ENCODE assay signal across 8 cellular contexts in the genomic region with DNA sequence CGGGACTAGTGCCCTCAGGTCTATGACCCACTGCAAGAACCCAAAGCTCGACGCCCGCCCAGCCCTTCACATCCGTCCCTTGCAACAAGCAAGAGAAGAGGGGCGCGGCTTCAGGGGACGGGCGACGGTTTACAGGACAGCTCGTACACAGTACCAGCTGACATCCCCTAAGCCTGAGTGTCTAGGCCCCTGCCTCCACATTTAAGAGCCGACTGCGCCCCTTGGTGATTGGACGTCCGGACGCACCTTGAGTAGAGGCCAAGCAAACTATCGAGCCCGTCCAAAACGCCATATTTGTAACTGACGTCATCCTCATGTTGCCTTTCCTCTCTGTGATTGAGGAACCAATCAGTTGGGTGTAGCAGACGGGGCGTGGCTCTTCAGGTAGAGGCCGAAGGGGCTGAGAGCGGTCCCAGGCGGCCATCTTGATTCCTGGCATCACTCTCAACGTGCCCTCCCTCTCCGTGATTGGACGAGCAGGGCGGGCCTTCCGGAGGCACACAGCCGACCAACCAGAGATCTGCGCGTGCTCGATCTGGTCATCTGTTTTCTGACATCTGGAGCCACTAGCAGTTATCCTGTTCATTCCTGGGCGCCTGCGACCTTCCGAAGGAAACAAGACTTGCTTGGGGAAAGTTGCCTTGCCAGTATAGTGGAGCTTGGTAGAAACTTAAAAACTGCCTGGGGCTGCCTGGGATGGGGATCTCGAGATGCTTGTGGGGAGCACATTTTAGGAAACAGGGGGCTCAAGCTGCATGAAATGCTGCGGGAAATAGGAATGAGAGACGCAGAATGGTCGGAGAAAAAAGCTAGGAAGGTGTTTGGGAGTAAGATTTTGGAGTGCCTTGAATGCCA. TPM values are rescaled to one million over a fixed set of nuclear protein-coding genes. Genes with fewer than 3 reads are reported as not detected.
DNase-seq lines count a peak whose midpoint lies in the region; ATAC-seq and TF ChIP-seq lines count a peak whose summit lies in the region.

No MANE protein-coding gene starts in this region.

- H3K27me3 Mint-ChIP-seq in activated naive CD8-positive, alpha-beta T cell, result no peaks in the 10 kb centered on the region

- no peaks in the 10 kb centered on the region for H3K9me3 Mint-ChIP-seq in activated naive CD8-positive, alpha-beta T cell (ENCODE audit: low read depth)

- peak overlapping the region; percentile 95 for H3K4me3 Mint-ChIP-seq in activated naive CD8-positive, alpha-beta T cell

- H3K27ac ChIP-seq in temporal lobe (ENCODE audit: low read depth, low read length), result peak overlapping the region; percentile 93

- DNase-seq in GM10266 (ENCODE audit: extremely low spot score) (peak; percentile 95), NCI-H1092 treated with DMSO at 0.1 percent for 48 hours (lab: John Stamatoyannopoulos, UW) (peak; percentile 97), glomerular visceral epithelial cell (ENCODE audit: extremely low spot score) (peak; percentile 98), occipital lobe (lab: John Stamatoyannopoulos, UW) (peak; percentile 97)

- peak; percentile 95 for ATAC-seq in HG02623 (IDR thresholded peaks at IDR 0.05; ENCODE audit: unreplicated experiment)
- peak; percentile 96 for ATAC-seq in SK-N-SH treated with all-trans-retinoic acid at 6 μM for 48 hours

- TF ChIP-seq CTCF in GM10266 (IDR thresholded peaks at IDR 0.05; ENCODE audit: control insufficient read depth, insufficient read depth, low read depth, missing control alignments), result no peak

- peaks cover 5% of the 10 kb centered on the region for H3K36me3 Mint-ChIP-seq in activated naive CD8-positive, alpha-beta T cell

- peaks cover 29% of the 10 kb centered on the region for H3K4me1 Mint-ChIP-seq in activated naive CD8-positive, alpha-beta T cell (ENCODE audit: low read depth)

- peak overlapping the region; percentile 94 for H3K27ac Mint-ChIP-seq in activated naive CD8-positive, alpha-beta T cell

TF ChIP-seq in SK-N-SH treated with all-trans-retinoic acid at 6 μM for 48 hours, 23 proteins besides CTCF, POLR2A, EP300 and RAD21:
- peak; percentile 70; the same call in 1 of the 2 replicates for TF ChIP-seq ZFP3 (CRISPR knock-in tag; IDR thresholded peaks at IDR 0.05)
- no peak for TF ChIP-seq PATZ1 (CRISPR knock-in tag; IDR thresholded peaks at IDR 0.05; ENCODE audit: borderline replicate concordance)
- TF ChIP-seq, protein P1, sequence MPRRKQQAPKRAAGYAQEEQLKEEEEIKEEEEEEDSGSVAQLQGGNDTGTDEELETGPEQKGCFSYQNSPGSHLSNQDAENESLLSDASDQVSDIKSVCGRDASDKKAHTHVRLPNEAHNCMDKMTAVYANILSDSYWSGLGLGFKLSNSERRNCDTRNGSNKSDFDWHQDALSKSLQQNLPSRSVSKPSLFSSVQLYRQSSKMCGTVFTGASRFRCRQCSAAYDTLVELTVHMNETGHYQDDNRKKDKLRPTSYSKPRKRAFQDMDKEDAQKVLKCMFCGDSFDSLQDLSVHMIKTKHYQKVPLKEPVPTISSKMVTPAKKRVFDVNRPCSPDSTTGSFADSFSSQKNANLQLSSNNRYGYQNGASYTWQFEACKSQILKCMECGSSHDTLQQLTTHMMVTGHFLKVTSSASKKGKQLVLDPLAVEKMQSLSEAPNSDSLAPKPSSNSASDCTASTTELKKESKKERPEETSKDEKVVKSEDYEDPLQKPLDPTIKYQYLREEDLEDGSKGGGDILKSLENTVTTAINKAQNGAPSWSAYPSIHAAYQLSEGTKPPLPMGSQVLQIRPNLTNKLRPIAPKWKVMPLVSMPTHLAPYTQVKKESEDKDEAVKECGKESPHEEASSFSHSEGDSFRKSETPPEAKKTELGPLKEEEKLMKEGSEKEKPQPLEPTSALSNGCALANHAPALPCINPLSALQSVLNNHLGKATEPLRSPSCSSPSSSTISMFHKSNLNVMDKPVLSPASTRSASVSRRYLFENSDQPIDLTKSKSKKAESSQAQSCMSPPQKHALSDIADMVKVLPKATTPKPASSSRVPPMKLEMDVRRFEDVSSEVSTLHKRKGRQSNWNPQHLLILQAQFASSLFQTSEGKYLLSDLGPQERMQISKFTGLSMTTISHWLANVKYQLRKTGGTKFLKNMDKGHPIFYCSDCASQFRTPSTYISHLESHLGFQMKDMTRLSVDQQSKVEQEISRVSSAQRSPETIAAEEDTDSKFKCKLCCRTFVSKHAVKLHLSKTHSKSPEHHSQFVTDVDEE (CRISPR knock-in tag; IDR thresholded peaks at IDR 0.05), result peak; percentile 41; the same call in 1 of the 2 replicates
- TF ChIP-seq RARB (CRISPR knock-in tag; IDR thresholded peaks at IDR 0.05), result no peak
- TF ChIP-seq ZFP30 (CRISPR knock-in tag; IDR thresholded peaks at IDR 0.05), result 0 out of 2 replicates have a peak, but pooled peaks have one; percentile 3
- TF ChIP-seq TCF4 (CRISPR knock-in tag; IDR thresholded peaks at IDR 0.05; ENCODE audit: borderline replicate concordance), result peak; percentile 55; the same call in 1 of the 2 replicates

RNA-seq across cellular contexts. Expression of gene RPL14, which starts 4.0 kb away (rescaled TPM):
- total RNA-seq in occipital lobe (165 TPM), temporal lobe (145 TPM)

RNA-seq across cellular contexts. Expression of gene ZNF619, which starts 23.8 kb away (rescaled TPM):
- total RNA-seq in occipital lobe (5.9 TPM), temporal lobe (4.2 TPM)

RNA-seq across cellular contexts. Expression of gene ZNF620, which starts 52.7 kb away (rescaled TPM):
- total RNA-seq in occipital lobe, result 13.6 TPM
- 9.3 TPM for total RNA-seq in temporal lobe

Comparison
In these comparisons a context has a peak if more than half of its experiments do, and no peak if none do; other contexts are left out.
1. Peak in every context shown above with its lines: DNase-seq, ATAC-seq and H3K27ac ChIP-seq.